Comparison of ENCODE assay signal across 8 cellular contexts in the genomic region with DNA sequence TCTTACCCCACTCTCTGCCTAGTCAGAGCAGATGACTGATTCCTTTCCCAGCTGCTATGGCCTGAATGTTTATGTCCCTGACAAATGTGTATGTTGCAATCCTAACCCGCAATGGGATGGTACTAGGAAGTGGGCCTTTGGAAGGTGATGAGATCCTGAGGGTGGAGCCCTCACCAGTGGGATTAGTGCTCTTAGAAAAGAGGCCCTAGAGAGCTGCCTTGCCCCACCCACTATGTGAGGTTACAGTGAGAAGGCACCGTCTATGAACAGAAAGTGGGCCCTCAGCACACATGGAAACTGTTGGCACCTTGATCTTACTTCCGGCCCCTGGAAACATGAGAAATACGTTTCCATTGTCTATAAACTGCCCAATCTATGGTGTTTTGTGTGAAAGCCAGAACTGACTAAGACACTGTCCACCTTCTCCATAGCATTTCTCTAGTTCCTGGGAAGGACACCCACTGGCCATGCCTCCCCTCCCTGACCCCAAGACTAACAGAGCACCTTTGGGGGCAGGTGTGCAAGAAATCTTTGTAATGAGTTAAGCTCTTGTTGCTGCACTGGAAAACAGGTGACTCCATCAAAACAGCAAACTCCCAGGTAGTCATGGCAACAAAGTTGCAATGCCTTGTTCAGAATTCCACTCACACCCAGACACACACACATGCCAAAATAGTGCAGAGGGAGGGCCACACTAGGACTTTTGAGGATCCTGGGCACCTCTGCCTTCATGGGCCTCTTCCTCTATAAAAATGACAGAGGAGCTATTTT. TPM values are rescaled to one million over a fixed set of nuclear protein-coding genes. Genes with fewer than 3 reads are reported as not detected.
DNase-seq lines count a peak whose midpoint lies in the region; ATAC-seq and TF ChIP-seq lines count a peak whose summit lies in the region.

No MANE protein-coding gene starts in this region.

- H3K27ac Mint-ChIP-seq in activated CD8-positive, alpha-beta memory T cell treated with anti-CD3 and anti-CD28 coated beads, Interleukin-2, amount 10 ng/mL, durations not matched to agents 7 days and 5 days = peak overlapping the region; percentile 91
- peak overlapping the region; percentile 84 for H3K27ac Mint-ChIP-seq in activated naive CD8-positive, alpha-beta T cell treated with anti-CD3 and anti-CD28 coated beads, Interleukin-2, amount 50 U/mL, for 24 hours
- H3K27ac Mint-ChIP-seq in nephron = peak overlapping the region; percentile 65 to 85 (median 79)

- peaks cover 26% of the 10 kb centered on the region for H3K4me1 Mint-ChIP-seq in activated CD8-positive, alpha-beta memory T cell treated with anti-CD3 and anti-CD28 coated beads, Interleukin-2, amount 10 ng/mL, durations not matched to agents 7 days and 5 days
- H3K4me1 Mint-ChIP-seq in activated naive CD8-positive, alpha-beta T cell treated with anti-CD3 and anti-CD28 coated beads, Interleukin-2, amount 50 U/mL, for 24 hours = peaks cover 21% of the 10 kb centered on the region
- H3K4me1 Mint-ChIP-seq in nephron = peaks cover 27% of the 10 kb centered on the region

- H3K27me3 Mint-ChIP-seq in activated CD8-positive, alpha-beta memory T cell treated with anti-CD3 and anti-CD28 coated beads, Interleukin-2, amount 10 ng/mL, durations not matched to agents 7 days and 5 days = no peaks in the 10 kb centered on the region
- H3K27me3 Mint-ChIP-seq in activated naive CD8-positive, alpha-beta T cell treated with anti-CD3 and anti-CD28 coated beads, Interleukin-2, amount 50 U/mL, for 24 hours = peaks cover 3% of the 10 kb centered on the region
- peaks cover 9% of the 10 kb centered on the region for H3K27me3 Mint-ChIP-seq in nephron (ENCODE audit: low read depth)

- H3K36me3 Mint-ChIP-seq in activated CD8-positive, alpha-beta memory T cell treated with anti-CD3 and anti-CD28 coated beads, Interleukin-2, amount 10 ng/mL, durations not matched to agents 7 days and 5 days = no peaks in the 10 kb centered on the region
- no peaks in the 10 kb centered on the region for H3K36me3 Mint-ChIP-seq in activated naive CD8-positive, alpha-beta T cell treated with anti-CD3 and anti-CD28 coated beads, Interleukin-2, amount 50 U/mL, for 24 hours (ENCODE audit: low read depth)
- no peaks in the 10 kb centered on the region for H3K36me3 Mint-ChIP-seq in nephron (ENCODE audit: low read depth)

- peak; percentile 76 for DNase-seq in activated CD8-positive, alpha-beta memory T cell treated with anti-CD3 and anti-CD28 coated beads, Interleukin-2, amount 10 ng/mL, durations not matched to agents 7 days and 5 days
- no peak for DNase-seq in activated CD8-positive, alpha-beta memory T cell treated with anti-CD3 and anti-CD28 coated beads, Interleukin-2, amount 50 U/mL, for 48 hours
- DNase-seq in NCI-H460 (ENCODE audit: extremely low read depth, low read depth) = peak; percentile 65
- peak; percentile 21 for DNase-seq in activated naive CD8-positive, alpha-beta T cell treated with anti-CD3 and anti-CD28 coated beads, Interleukin-2, amount 50 U/mL, for 24 hours
- DNase-seq in HPDE6-E6E7 (ENCODE audit: extremely low spot score) = no peak
- DNase-seq in NCI-H187 treated with DMSO at 0.1 percent for 48 hours (lab: John Stamatoyannopoulos, UW) = no peak
- DNase-seq in NCI-H526 (lab: John Stamatoyannopoulos, UW) = no peak

- no peaks in the 10 kb centered on the region for H3K9me3 Mint-ChIP-seq in activated CD8-positive, alpha-beta memory T cell treated with anti-CD3 and anti-CD28 coated beads, Interleukin-2, amount 10 ng/mL, durations not matched to agents 7 days and 5 days (ENCODE audit: low read depth)
- H3K9me3 Mint-ChIP-seq in activated naive CD8-positive, alpha-beta T cell treated with anti-CD3 and anti-CD28 coated beads, Interleukin-2, amount 50 U/mL, for 24 hours = no peaks in the 10 kb centered on the region
- H3K9me3 Mint-ChIP-seq in nephron = peaks cover 14% of the 10 kb centered on the region

- CTCF ChIA-PET in activated CD8-positive, alpha-beta memory T cell treated with anti-CD3 and anti-CD28 coated beads, Interleukin-2, amount 10 ng/mL, durations not matched to agents 7 days and 5 days (lab: Charles Lee) = interaction anchor here (1.0 to 2.3 kb wide), 10 partner anchors 50 to 316 kb away, joined by 3 to 12 read pairs (median 4); partner anchors contain the start of gene UBE2J1

- peak; percentile 78 for ATAC-seq in activated CD8-positive, alpha-beta memory T cell treated with anti-CD3 and anti-CD28 coated beads, Interleukin-2, amount 10 ng/mL, durations not matched to agents 7 days and 5 days
- ATAC-seq in activated naive CD8-positive, alpha-beta T cell treated with anti-CD3 and anti-CD28 coated beads, Interleukin-2, amount 50 U/mL, for 24 hours = peak; percentile 74

- TF ChIP-seq CTCF in nephron (IDR thresholded peaks at IDR 0.05; ENCODE audit: unreplicated experiment in 3 of 3) = no peak

- peak overlapping the region; percentile 3 for H3K4me3 Mint-ChIP-seq in activated CD8-positive, alpha-beta memory T cell treated with anti-CD3 and anti-CD28 coated beads, Interleukin-2, amount 10 ng/mL, durations not matched to agents 7 days and 5 days
- peak overlapping the region; percentile 53 for H3K4me3 Mint-ChIP-seq in activated naive CD8-positive, alpha-beta T cell treated with anti-CD3 and anti-CD28 coated beads, Interleukin-2, amount 50 U/mL, for 24 hours
- H3K4me3 Mint-ChIP-seq in nephron = no peak overlapping the region

RNA-seq across cellular contexts. Expression of gene GABRR2, which starts 16.2 kb away (rescaled TPM):
- 1 to 10 TPM in 1 of 2 experiments, under 1 TPM in 1; 0.67 to 1.0 TPM for total RNA-seq in activated CD8-positive, alpha-beta memory T cell treated with anti-CD3 and anti-CD28 coated beads, Interleukin-2, amount 10 ng/mL, durations not matched to agents 7 days and 5 days
- total RNA-seq in NCI-H460 (2014; rRNA removed; shearing (Covaris generic)) = not detected in 2 replicates
- polyA plus RNA-seq in NCI-H460 (2014; cell fraction: nucleus; rRNA removed) = 0.22 TPM in 1 of 2 replicates, not detected in the other

RNA-seq across cellular contexts. Expression of gene UBE2J1, which starts 53.7 kb away (rescaled TPM):
- 10 to 100 TPM; 26.1 to 31.2 TPM for total RNA-seq in activated CD8-positive, alpha-beta memory T cell treated with anti-CD3 and anti-CD28 coated beads, Interleukin-2, amount 10 ng/mL, durations not matched to agents 7 days and 5 days
- total RNA-seq in NCI-H460 (2014; rRNA removed; shearing (Covaris generic)) = 29.6 and 30.3 TPM in 2 replicates
- polyA plus RNA-seq in NCI-H460 (2014; cell fraction: nucleus; rRNA removed) = 14.4 and 16.4 TPM in 2 replicates

Comparison
In these comparisons a context has a peak if more than half of its experiments do, and no peak if none do; other contexts are left out.
1. DNase-seq: peak in activated CD8-positive, alpha-beta memory T cell treated with anti-CD3 and anti-CD28 coated beads, Interleukin-2, amount 10 ng/mL, durations not matched to agents 7 days and 5 days (single experiment), NCI-H460 (single experiment) and activated naive CD8-positive, alpha-beta T cell treated with anti-CD3 and anti-CD28 coated beads, Interleukin-2, amount 50 U/mL, for 24 hours (single experiment); none in activated CD8-positive, alpha-beta memory T cell treated with anti-CD3 and anti-CD28 coated beads, Interleukin-2, amount 50 U/mL, for 48 hours (single experiment), HPDE6-E6E7 (single experiment), NCI-H187 treated with DMSO at 0.1 percent for 48 hours (single experiment) and NCI-H526 (0 of 2).
2. H3K4me3 Mint-ChIP-seq: peak in activated CD8-positive, alpha-beta memory T cell treated with anti-CD3 and anti-CD28 coated beads, Interleukin-2, amount 10 ng/mL, durations not matched to agents 7 days and 5 days (single experiment) and activated naive CD8-positive, alpha-beta T cell treated with anti-CD3 and anti-CD28 coated beads, Interleukin-2, amount 50 U/mL, for 24 hours (single experiment); none in nephron (0 of 3).
3. Peak in every context shown above with its lines, with median percentiles within 50 percentile points of each other: H3K27ac Mint-ChIP-seq.